In the genomic region with DNA sequence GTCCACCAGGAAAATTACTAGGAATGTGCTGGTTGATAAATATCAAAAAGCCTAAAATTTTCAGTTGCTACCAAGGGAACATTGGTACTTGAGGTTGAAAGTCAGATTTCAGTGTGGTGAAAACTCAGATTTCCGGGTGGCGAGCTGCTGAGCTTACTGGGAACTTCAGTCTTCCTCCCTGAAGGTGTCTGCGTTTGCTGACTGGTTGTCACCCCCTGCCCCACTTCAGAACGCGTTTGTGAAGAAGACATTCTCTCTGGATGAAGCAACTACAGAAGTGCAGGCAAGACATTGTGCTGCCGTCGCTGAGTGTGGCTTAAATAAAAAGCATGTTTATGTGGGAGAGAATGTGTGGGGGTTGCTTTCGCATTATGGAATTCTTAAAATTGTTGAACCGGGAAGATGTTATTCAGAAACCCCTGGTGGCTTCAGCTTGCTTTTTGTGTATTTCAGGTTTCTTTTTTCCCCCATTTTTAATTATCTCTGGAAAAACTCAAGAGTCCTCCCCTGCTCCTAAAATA, we compare ENCODE assay signal across 16 cellular contexts.
"Had no signal": no experiment of that assay in that cellular context is flagged by ENCODE, and none has a peak within 500 bp of the region (broad histone marks: within the 10 kb centered on the region; RNA-seq: fewer than 3 reads in every experiment).

No MANE protein-coding gene starts in this region.

- H3K27ac Mint-ChIP-seq: activated naive CD8-positive, alpha-beta T cell treated with anti-CD3 and anti-CD28 coated beads, Interleukin-2, amount 10 ng/mL, durations not matched to agents 7 days and 5 days; activated T-helper 1 cell treated with anti-CD3 and anti-CD28 coated beads, Interleukin-12 subunit alpha, Interleukin-12 subunit beta, Interleukin-2, Interleukin-4 antibody, amounts not matched to agents 30 ng/mL and 10 ng/mL and 1 ng/mL, durations not matched to agents 14 hours and 24 hours and 36 hours; natural killer cell had no signal

- H3K36me3 Mint-ChIP-seq: memory B cell, natural killer cell had no signal

- H3K79me2 ChIP-seq: hepatocyte had no signal

- H2AFZ ChIP-seq: hepatocyte had no signal

- H3K36me3 ChIP-seq: cardiac muscle cell, left ventricle myocardium inferior, thyroid gland had no signal

- H3K4me2 ChIP-seq: hepatocyte had no signal

- H3K9me3 ChIP-seq: left ventricle myocardium inferior, psoas muscle, thyroid gland had no signal

- H3K4me3 Mint-ChIP-seq: activated naive CD8-positive, alpha-beta T cell treated with anti-CD3 and anti-CD28 coated beads, Interleukin-2, amount 10 ng/mL, durations not matched to agents 7 days and 5 days; activated T-helper 1 cell treated with anti-CD3 and anti-CD28 coated beads, Interleukin-12 subunit alpha, Interleukin-12 subunit beta, Interleukin-2, Interleukin-4 antibody, amounts not matched to agents 30 ng/mL and 10 ng/mL and 1 ng/mL, durations not matched to agents 14 hours and 24 hours and 36 hours; memory B cell; natural killer cell had no signal

- H3K27me3 ChIP-seq: thyroid gland had no signal

- H3K4me1 ChIP-seq: left ventricle myocardium inferior, psoas muscle had no signal

- H3K4me3 ChIP-seq: cardiac muscle cell, hepatocyte, left ventricle myocardium inferior, psoas muscle, thyroid gland had no signal

- H3K9me3 Mint-ChIP-seq: activated naive CD8-positive, alpha-beta T cell treated with anti-CD3 and anti-CD28 coated beads, Interleukin-2, amount 10 ng/mL, durations not matched to agents 7 days and 5 days; activated T-helper 1 cell treated with anti-CD3 and anti-CD28 coated beads, Interleukin-12 subunit alpha, Interleukin-12 subunit beta, Interleukin-2, Interleukin-4 antibody, amounts not matched to agents 30 ng/mL and 10 ng/mL and 1 ng/mL, durations not matched to agents 14 hours and 24 hours and 36 hours; memory B cell; natural killer cell had no signal

- H3K27me3 Mint-ChIP-seq: memory B cell had no signal

- ATAC-seq: natural killer cell, psoas muscle had no signal

- H3K27ac ChIP-seq: cardiac muscle cell, hepatocyte, left ventricle myocardium inferior, psoas muscle had no signal

- DNase-seq: activated CD4-positive, alpha-beta T cell treated with anti-CD3 and anti-CD28 coated beads, Interleukin-2, amount 50 U/mL, for 1 hour; activated CD8-positive, alpha-beta memory T cell treated with anti-CD3 and anti-CD28 coated beads for 24 hours; activated naive CD4-positive, alpha-beta T cell; activated naive CD8-positive, alpha-beta T cell treated with anti-CD3 and anti-CD28 coated beads, Interleukin-2, amount 10 ng/mL, durations not matched to agents 7 days and 5 days; erythroblast; left ventricle myocardium inferior; natural killer cell; occipital lobe; psoas muscle; stimulated activated CD4-positive, alpha-beta T cell treated with anti-CD3 and anti-CD28 coated beads, Interleukin-12 subunit alpha, Interleukin-12 subunit beta, amount 100 ng/mL, for 4 hours; stimulated activated CD4-positive, alpha-beta T cell treated with anti-CD3 and anti-CD28 coated beads, Interleukin-2, amount 100 ng/mL, for 24 hours; thyroid gland had no signal
